ENCODE assay signal across 1 cellular context in the genomic region with DNA sequence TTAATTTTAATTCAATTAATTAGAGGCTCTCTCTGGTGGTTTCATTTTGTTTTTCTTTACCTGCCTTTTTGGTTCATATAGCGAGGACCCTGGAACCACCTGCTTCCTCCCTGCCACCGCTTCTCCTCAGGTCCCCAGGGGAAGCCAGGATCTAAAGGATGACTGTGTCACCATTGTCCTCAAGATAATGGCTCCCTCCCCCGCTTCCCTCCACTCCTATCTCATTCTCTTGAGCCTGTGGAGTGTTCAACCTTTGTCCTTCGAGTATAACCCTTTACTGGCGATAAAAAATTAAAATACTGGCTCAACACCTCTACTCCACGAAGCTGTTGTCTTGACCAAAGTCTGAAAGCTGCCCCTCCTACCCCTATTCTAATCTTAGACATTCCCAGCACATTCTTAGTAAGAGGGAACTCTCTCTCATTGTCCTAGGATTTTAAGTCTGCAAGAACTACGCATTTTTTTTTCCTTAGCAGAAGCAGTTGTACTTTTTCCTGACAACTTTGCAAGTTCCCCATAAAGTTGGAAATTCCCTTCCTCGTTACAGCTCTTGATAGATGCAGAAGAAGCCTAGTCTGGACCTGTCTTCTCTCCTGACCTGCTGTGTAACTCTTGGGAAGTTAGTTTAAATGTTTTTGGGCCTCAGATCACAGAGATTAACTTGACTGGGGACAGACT.
TF ChIP-seq lines count a peak whose summit lies in the region.

No MANE protein-coding gene starts in this region.

TF ChIP-seq in SK-N-SH treated with all-trans-retinoic acid at 6 μM for 48 hours, 23 proteins besides CTCF, POLR2A, EP300 and RAD21 (continued from another document):
- TF ChIP-seq, protein P1, sequence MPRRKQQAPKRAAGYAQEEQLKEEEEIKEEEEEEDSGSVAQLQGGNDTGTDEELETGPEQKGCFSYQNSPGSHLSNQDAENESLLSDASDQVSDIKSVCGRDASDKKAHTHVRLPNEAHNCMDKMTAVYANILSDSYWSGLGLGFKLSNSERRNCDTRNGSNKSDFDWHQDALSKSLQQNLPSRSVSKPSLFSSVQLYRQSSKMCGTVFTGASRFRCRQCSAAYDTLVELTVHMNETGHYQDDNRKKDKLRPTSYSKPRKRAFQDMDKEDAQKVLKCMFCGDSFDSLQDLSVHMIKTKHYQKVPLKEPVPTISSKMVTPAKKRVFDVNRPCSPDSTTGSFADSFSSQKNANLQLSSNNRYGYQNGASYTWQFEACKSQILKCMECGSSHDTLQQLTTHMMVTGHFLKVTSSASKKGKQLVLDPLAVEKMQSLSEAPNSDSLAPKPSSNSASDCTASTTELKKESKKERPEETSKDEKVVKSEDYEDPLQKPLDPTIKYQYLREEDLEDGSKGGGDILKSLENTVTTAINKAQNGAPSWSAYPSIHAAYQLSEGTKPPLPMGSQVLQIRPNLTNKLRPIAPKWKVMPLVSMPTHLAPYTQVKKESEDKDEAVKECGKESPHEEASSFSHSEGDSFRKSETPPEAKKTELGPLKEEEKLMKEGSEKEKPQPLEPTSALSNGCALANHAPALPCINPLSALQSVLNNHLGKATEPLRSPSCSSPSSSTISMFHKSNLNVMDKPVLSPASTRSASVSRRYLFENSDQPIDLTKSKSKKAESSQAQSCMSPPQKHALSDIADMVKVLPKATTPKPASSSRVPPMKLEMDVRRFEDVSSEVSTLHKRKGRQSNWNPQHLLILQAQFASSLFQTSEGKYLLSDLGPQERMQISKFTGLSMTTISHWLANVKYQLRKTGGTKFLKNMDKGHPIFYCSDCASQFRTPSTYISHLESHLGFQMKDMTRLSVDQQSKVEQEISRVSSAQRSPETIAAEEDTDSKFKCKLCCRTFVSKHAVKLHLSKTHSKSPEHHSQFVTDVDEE (CRISPR knock-in tag; IDR thresholded peaks at IDR 0.05), result no peak
- no peak for TF ChIP-seq PPARA (CRISPR knock-in tag; IDR thresholded peaks at IDR 0.05; ENCODE audit: borderline replicate concordance)
- TF ChIP-seq ZC3H10 (CRISPR knock-in tag; IDR thresholded peaks at IDR 0.05), result no peak
- TF ChIP-seq TOX (CRISPR knock-in tag; IDR thresholded peaks at IDR 0.05; ENCODE audit: borderline replicate concordance), result no peak
- no peak for TF ChIP-seq ESRRG (CRISPR knock-in tag; IDR thresholded peaks at IDR 0.05)
- no peak for TF ChIP-seq ARNTL (CRISPR knock-in tag; IDR thresholded peaks at IDR 0.05; ENCODE audit: borderline replicate concordance, low read depth)
- TF ChIP-seq GLIS3 (CRISPR knock-in tag; IDR thresholded peaks at IDR 0.05), result no peak
- TF ChIP-seq TCF4 (CRISPR knock-in tag; IDR thresholded peaks at IDR 0.05; ENCODE audit: borderline replicate concordance), result no peak
- no peak for TF ChIP-seq CSDC2 (CRISPR knock-in tag; IDR thresholded peaks at IDR 0.05)
- no peak for TF ChIP-seq ISL1 (CRISPR knock-in tag; IDR thresholded peaks at IDR 0.05)
